Comparison of ENCODE assay signal across 30 cellular contexts in genomic region chr20:3273371-3273770, GRCh38.
"Had no signal": no experiment of that assay in that cellular context is flagged by ENCODE, and none has a peak within 500 bp of the region (broad histone marks: within the 10 kb centered on the region; RNA-seq: fewer than 3 reads in every experiment).

No MANE protein-coding gene starts in this region.

- H3K27me3 ChIP-seq: brain microvascular endothelial cell, heart left ventricle had no signal

- H3K27ac ChIP-seq: brain microvascular endothelial cell, epithelial cell of prostate, heart left ventricle, WERI-Rb-1 had no signal

- H3K9me3 Mint-ChIP-seq: activated CD4-positive, alpha-beta memory T cell treated with anti-CD3 and anti-CD28 coated beads for 36 hours; activated CD4-positive, alpha-beta T cell treated with anti-CD3 and anti-CD28 coated beads, Interleukin-2, amount 10 ng/mL, durations not matched to agents 24 days and 14 days; activated T-helper 17 cell treated with anti-CD3 and anti-CD28 coated beads, Interleukin-2, amount 50 U/mL, for 72 hours; effector memory CD8-positive, alpha-beta T cell; T-helper 2 cell treated with Interferon-gamma antibody and Interleukin-4, amounts not matched to agents 5 μg/mL and 100 μg/mL, for 36 hours had no signal

- H3K4me3 ChIP-seq: heart left ventricle had no signal

- H3K4me1 Mint-ChIP-seq: activated CD4-positive, alpha-beta T cell treated with anti-CD3 and anti-CD28 coated beads for 36 hours; activated CD4-positive, alpha-beta T cell treated with anti-CD3 and anti-CD28 coated beads, Interleukin-2, amount 10 ng/mL, durations not matched to agents 24 days and 14 days; activated CD8-positive, alpha-beta memory T cell treated with anti-CD3 and anti-CD28 coated beads, Interleukin-2, amount 10 ng/mL, durations not matched to agents 7 days and 5 days; activated T-helper 17 cell treated with anti-CD3 and anti-CD28 coated beads, Interleukin-2, amount 50 U/mL, for 72 hours had no signal

- H3K27ac Mint-ChIP-seq: activated CD4-positive, alpha-beta memory T cell treated with anti-CD3 and anti-CD28 coated beads for 36 hours; activated CD4-positive, alpha-beta T cell treated with anti-CD3 and anti-CD28 coated beads for 36 hours; activated CD4-positive, alpha-beta T cell treated with anti-CD3 and anti-CD28 coated beads, Interleukin-2, amount 10 ng/mL, durations not matched to agents 24 days and 14 days; activated CD8-positive, alpha-beta memory T cell treated with anti-CD3 and anti-CD28 coated beads, Interleukin-2, amount 10 ng/mL, durations not matched to agents 7 days and 5 days; activated CD8-positive, alpha-beta T cell treated with anti-CD3 and anti-CD28 coated beads, Interleukin-2, amount 10 ng/mL, durations not matched to agents 7 days and 5 days; activated naive CD8-positive, alpha-beta T cell; activated T-helper 17 cell treated with anti-CD3 and anti-CD28 coated beads, Interleukin-2, amount 50 U/mL, for 72 hours; effector memory CD8-positive, alpha-beta T cell; T-helper 17 cell; T-helper 2 cell treated with Interferon-gamma antibody and Interleukin-4, amounts not matched to agents 5 μg/mL and 100 μg/mL, for 36 hours had no signal

- H3K27me3 Mint-ChIP-seq: activated CD4-positive, alpha-beta memory T cell treated with anti-CD3 and anti-CD28 coated beads for 36 hours; activated CD4-positive, alpha-beta T cell treated with anti-CD3 and anti-CD28 coated beads for 36 hours; activated CD4-positive, alpha-beta T cell treated with anti-CD3 and anti-CD28 coated beads, Interleukin-2, amount 10 ng/mL, durations not matched to agents 24 days and 14 days; activated CD8-positive, alpha-beta memory T cell treated with anti-CD3 and anti-CD28 coated beads, Interleukin-2, amount 10 ng/mL, durations not matched to agents 7 days and 5 days; activated naive CD8-positive, alpha-beta T cell; activated T-helper 17 cell treated with anti-CD3 and anti-CD28 coated beads, Interleukin-2, amount 50 U/mL, for 72 hours; effector memory CD8-positive, alpha-beta T cell; T-helper 17 cell had no signal

- H3K36me3 ChIP-seq: WERI-Rb-1 had no signal

- H3K4me3 Mint-ChIP-seq: activated CD4-positive, alpha-beta memory T cell treated with anti-CD3 and anti-CD28 coated beads for 36 hours; activated CD4-positive, alpha-beta T cell treated with anti-CD3 and anti-CD28 coated beads for 36 hours; activated CD4-positive, alpha-beta T cell treated with anti-CD3 and anti-CD28 coated beads, Interleukin-2, amount 10 ng/mL, durations not matched to agents 24 days and 14 days; activated CD8-positive, alpha-beta memory T cell treated with anti-CD3 and anti-CD28 coated beads, Interleukin-2, amount 10 ng/mL, durations not matched to agents 7 days and 5 days; activated CD8-positive, alpha-beta T cell treated with anti-CD3 and anti-CD28 coated beads, Interleukin-2, amount 10 ng/mL, durations not matched to agents 7 days and 5 days; activated naive CD8-positive, alpha-beta T cell; activated T-helper 17 cell treated with anti-CD3 and anti-CD28 coated beads, Interleukin-2, amount 50 U/mL, for 72 hours; effector memory CD8-positive, alpha-beta T cell; T-helper 17 cell; T-helper 2 cell treated with Interferon-gamma antibody and Interleukin-4, amounts not matched to agents 5 μg/mL and 100 μg/mL, for 36 hours had no signal

- DNase-seq: activated CD4-positive, alpha-beta memory T cell treated with anti-CD3 and anti-CD28 coated beads for 36 hours; activated CD4-positive, alpha-beta T cell treated with anti-CD3 and anti-CD28 coated beads for 36 hours; activated CD4-positive, alpha-beta T cell treated with anti-CD3 and anti-CD28 coated beads, Interleukin-2, amount 10 ng/mL, durations not matched to agents 24 days and 14 days; activated CD4-positive, CD25-positive, alpha-beta regulatory T cell; activated CD4-positive, CD25-positive, alpha-beta regulatory T cell treated with anti-CD3 and anti-CD28 coated beads, Interleukin-2, amount 50 U/mL, for 72 hours; activated CD8-positive, alpha-beta memory T cell treated with anti-CD3 and anti-CD28 coated beads, Interleukin-2, amount 10 ng/mL, durations not matched to agents 7 days and 5 days; activated CD8-positive, alpha-beta memory T cell treated with anti-CD3 and anti-CD28 coated beads, Interleukin-2, amount 50 U/mL, for 4 hours; activated CD8-positive, alpha-beta T cell treated with anti-CD3 and anti-CD28 coated beads, Interleukin-2, amount 10 ng/mL, durations not matched to agents 7 days and 5 days; activated effector memory CD4-positive, alpha-beta T cell treated with Interleukin-2 at 50 U/mL for 16 hours; activated gamma-delta T cell treated with Interleukin-2 at 50 U/mL for 16 hours; activated naive CD4-positive, alpha-beta T cell treated with anti-CD3 and anti-CD28 coated beads, Interleukin-2, amount 50 U/mL, for 16 hours; activated naive CD4-positive, alpha-beta T cell treated with Interleukin-2 at 50 U/mL for 16 hours; activated T-cell treated with anti-CD3 and anti-CD28 coated beads, Interleukin-2, amount 50 U/mL, for 1 hour; amniotic stem cell; anterior cingulate cortex; brain microvascular endothelial cell; cortex of kidney; dermis blood vessel endothelial cell; effector CD4-positive, alpha-beta T cell; effector memory CD8-positive, alpha-beta T cell; foreskin fibroblast; heart left ventricle; T-helper 1 cell; T-helper 17 cell; T1000; WERI-Rb-1 had no signal

- H3K9me3 ChIP-seq: heart left ventricle had no signal
